1 cellular context compared by ENCODE assay signal in the genomic region with DNA sequence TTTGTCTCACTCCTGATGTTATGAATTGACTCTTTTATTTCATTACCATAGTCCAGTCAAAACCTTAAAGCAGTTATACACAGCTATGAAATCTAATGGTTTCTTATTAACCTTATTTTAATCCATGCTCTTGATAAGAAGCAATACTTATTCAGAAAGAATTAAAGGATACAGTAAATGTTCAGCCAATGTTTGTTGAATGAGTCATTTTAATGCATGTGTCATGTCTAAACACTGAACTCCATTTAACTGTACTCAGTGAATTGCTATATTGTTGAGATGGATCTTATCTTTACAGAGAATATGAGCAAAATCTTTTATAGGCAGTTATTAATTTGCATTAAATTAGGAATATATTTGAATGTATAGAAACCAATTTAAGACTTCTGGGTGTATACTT.
A peak's percentile ranks its signal among the peaks of the same experiment; 100 is the strongest.
TF ChIP-seq lines count a peak whose summit lies in the region.

No MANE protein-coding gene starts in this region.

TF ChIP-seq in IMR-90, 13 proteins besides CTCF, POLR2A, EP300 and RAD21 (continued from another document):
- peak; percentile 19; the same call in 1 of the 2 replicates for TF ChIP-seq BHLHE40 (IDR thresholded peaks at IDR 0.05; ENCODE audit: low read depth, low read length)
TF ChIP-seq in IMR-90: peak in this region for 2.
